ENCODE assay signal across 24 cellular contexts in the genomic region with DNA sequence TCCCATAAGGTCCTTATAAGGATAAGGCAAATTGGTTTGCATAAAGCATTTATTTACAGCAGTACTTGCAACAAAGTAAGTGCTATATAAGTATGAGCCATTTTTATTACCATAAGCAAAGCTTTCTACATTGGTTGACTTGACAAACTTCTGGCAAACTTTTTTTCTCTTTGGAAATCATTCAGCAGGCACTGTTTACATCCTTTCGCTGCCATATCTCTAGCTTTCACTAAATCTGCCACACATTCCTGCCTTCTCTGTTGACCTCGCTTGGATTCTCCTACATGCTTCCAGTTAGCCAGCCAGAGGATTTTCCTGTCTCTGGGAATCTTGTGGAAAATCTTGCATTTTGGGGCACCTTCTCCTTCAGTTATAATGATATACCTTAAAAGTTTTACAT.
"Had no signal": no experiment of that assay in that cellular context is flagged by ENCODE, and none has a peak within 500 bp of the region (broad histone marks: within the 10 kb centered on the region; RNA-seq: fewer than 3 reads in every experiment).

No MANE protein-coding gene starts in this region.

- ATAC-seq: activated CD8-positive, alpha-beta memory T cell treated with anti-CD3 and anti-CD28 coated beads, Interleukin-2, amount 10 ng/mL, durations not matched to agents 7 days and 5 days; activated CD8-positive, alpha-beta T cell treated with anti-CD3 and anti-CD28 coated beads for 36 hours; gastrocnemius medialis; naive thymus-derived CD4-positive, alpha-beta T cell; SK-N-SH treated with all-trans-retinoic acid at 6 μM for 48 hours had no signal

- H3K27me3 ChIP-seq: ascending aorta, brain microvascular endothelial cell, gastrocnemius medialis, sigmoid colon had no signal

- H3K36me3 Mint-ChIP-seq: type B pancreatic cell had no signal

- H3K4me1 ChIP-seq: ascending aorta had no signal

- DNase-seq: activated CD4-positive, alpha-beta T cell treated with anti-CD3 and anti-CD28 coated beads for 1 hour; activated CD8-positive, alpha-beta memory T cell treated with anti-CD3 and anti-CD28 coated beads, Interleukin-2, amount 10 ng/mL, durations not matched to agents 7 days and 5 days; activated CD8-positive, alpha-beta T cell treated with anti-CD3 and anti-CD28 coated beads for 36 hours; activated naive CD4-positive, alpha-beta T cell treated with anti-CD3 and anti-CD28 coated beads, Interleukin-2, amount 10 ng/mL, durations not matched to agents 7 days and 5 days; activated T-cell treated with anti-CD3 and anti-CD28 coated beads for 4 hours; brain microvascular endothelial cell; central memory CD4-positive, alpha-beta T cell; dermis blood vessel endothelial cell; effector CD8-positive, alpha-beta T cell; gastrocnemius medialis; hypothalamus; mesendoderm; naive thymus-derived CD4-positive, alpha-beta T cell; retina; stimulated activated CD4-positive, alpha-beta T cell treated with anti-CD3 and anti-CD28 coated beads, Interleukin-2, amount 100 ng/mL, for 48 hours; stimulated activated CD8-positive, alpha-beta memory T cell treated with anti-CD3 and anti-CD28 coated beads, Interleukin-4, amount 100 ng/mL, for 48 hours; stimulated activated naive CD4-positive, alpha-beta T cell had no signal

- H3K4me3 Mint-ChIP-seq: activated CD8-positive, alpha-beta memory T cell treated with anti-CD3 and anti-CD28 coated beads, Interleukin-2, amount 10 ng/mL, durations not matched to agents 7 days and 5 days; activated CD8-positive, alpha-beta T cell treated with anti-CD3 and anti-CD28 coated beads for 36 hours; activated naive CD4-positive, alpha-beta T cell treated with anti-CD3 and anti-CD28 coated beads, Interleukin-2, amount 10 ng/mL, durations not matched to agents 7 days and 5 days; naive thymus-derived CD4-positive, alpha-beta T cell; type B pancreatic cell had no signal

- H3K9me3 Mint-ChIP-seq: activated CD8-positive, alpha-beta T cell treated with anti-CD3 and anti-CD28 coated beads for 36 hours; activated naive CD4-positive, alpha-beta T cell treated with anti-CD3 and anti-CD28 coated beads, Interleukin-2, amount 10 ng/mL, durations not matched to agents 7 days and 5 days; activated T-helper 2 cell treated with anti-CD3 and anti-CD28 coated beads, Interferon-gamma antibody, Interleukin-2, Interleukin-4, amounts not matched to agents 10 μg/mL and 5 μg/mL and 100 μg/mL, durations not matched to agents 14 hours and 24 hours and 36 hours; naive thymus-derived CD4-positive, alpha-beta T cell; type B pancreatic cell had no signal

- H3K27ac ChIP-seq: ascending aorta, brain microvascular endothelial cell, gastrocnemius medialis, sigmoid colon, thoracic aorta had no signal

- H3K27ac Mint-ChIP-seq: activated CD8-positive, alpha-beta memory T cell treated with anti-CD3 and anti-CD28 coated beads, Interleukin-2, amount 10 ng/mL, durations not matched to agents 7 days and 5 days; activated CD8-positive, alpha-beta T cell treated with anti-CD3 and anti-CD28 coated beads for 36 hours; activated naive CD4-positive, alpha-beta T cell treated with anti-CD3 and anti-CD28 coated beads, Interleukin-2, amount 10 ng/mL, durations not matched to agents 7 days and 5 days; progenitor cell of endocrine pancreas; type B pancreatic cell had no signal

- H3K27me3 Mint-ChIP-seq: naive thymus-derived CD4-positive, alpha-beta T cell had no signal

- H3K9me3 ChIP-seq: ascending aorta, gastrocnemius medialis, sigmoid colon, thoracic aorta had no signal

- H3K36me3 ChIP-seq: gastrocnemius medialis, sigmoid colon, thoracic aorta had no signal

- H3K4me3 ChIP-seq: ascending aorta, gastrocnemius medialis, sigmoid colon, thoracic aorta had no signal
